In genomic region chr15:68557469-68558317, GRCh38 we compare ENCODE assay signal across 1 cellular context.
TF ChIP-seq lines count a peak whose summit lies in the region.

No MANE protein-coding gene starts in this region.

TF ChIP-seq in GM23338, 12 proteins besides CTCF, POLR2A, EP300 and RAD21 (continued from another document):
- TF ChIP-seq ZNF462 (CRISPR knock-in tag; IDR thresholded peaks at IDR 0.05) (no peak), NANOG (IDR thresholded peaks at IDR 0.05; ENCODE audit: borderline replicate concordance) (no peak), ZNF114 (CRISPR knock-in tag; IDR thresholded peaks at IDR 0.05) (no peak), ETS1 (IDR thresholded peaks at IDR 0.05) (no peak), REST (IDR thresholded peaks at IDR 0.05; ENCODE audit: unreplicated experiment) (no peak), POLR2AphosphoS5 (IDR thresholded peaks at IDR 0.05; ENCODE audit: low read depth) (no peak), EZH2phosphoT487 (IDR thresholded peaks at IDR 0.05; ENCODE audit: unreplicated experiment) (no peak), JUNB (IDR thresholded peaks at IDR 0.05; ENCODE audit: unreplicated experiment) (no peak), CREB1 (CRISPR knock-in tag; IDR thresholded peaks at IDR 0.05; ENCODE audit: low read depth) (no peak), ZNF331 (CRISPR knock-in tag; IDR thresholded peaks at IDR 0.05; ENCODE audit: low read depth) (no peak), EZH2 (IDR thresholded peaks at IDR 0.05; ENCODE audit: low read depth, unreplicated experiment) (no peak)
TF ChIP-seq in GM23338: peak in this region for 0.
